20 cellular contexts compared by ENCODE assay signal in the genomic region with DNA sequence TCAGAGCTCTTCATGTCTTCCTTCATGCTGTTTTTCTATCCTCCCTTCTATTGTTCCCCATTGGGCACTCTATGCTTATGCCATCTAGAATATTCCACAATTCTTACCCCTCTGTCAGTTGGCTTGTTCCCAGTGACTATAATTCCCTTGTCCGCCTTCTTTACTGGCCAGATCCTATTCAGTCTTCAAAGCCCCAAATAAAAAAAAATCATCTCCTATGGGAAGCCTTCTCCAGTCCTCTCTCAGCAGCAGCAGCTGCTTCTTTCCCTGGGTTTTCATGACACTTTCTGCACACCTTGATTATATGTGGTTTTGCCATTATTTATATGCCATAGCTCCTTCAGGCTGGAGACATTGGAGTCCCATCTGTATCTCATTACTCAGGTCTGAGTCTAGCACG. TPM values are rescaled to one million over a fixed set of nuclear protein-coding genes. Genes with fewer than 3 reads are reported as not detected.
DNase-seq lines count a peak whose midpoint lies in the region; ATAC-seq and TF ChIP-seq lines count a peak whose summit lies in the region.
"Had no signal": no experiment of that assay in that cellular context is flagged by ENCODE, and none has a peak within 500 bp of the region (broad histone marks: within the 10 kb centered on the region; RNA-seq: fewer than 3 reads in every experiment).

No MANE protein-coding gene starts in this region.

- H2BK120ac ChIP-seq in IMR-90 (ENCODE audit: low read depth, low read length) = peak overlapping the region; percentile 55

- peak overlapping the region; percentile 92 for H3K4me3 Mint-ChIP-seq in activated CD4-positive, alpha-beta T cell treated with anti-CD3 and anti-CD28 coated beads, Interleukin-2, amount 10 ng/mL, durations not matched to agents 24 days and 14 days
- H3K4me3 Mint-ChIP-seq in activated naive CD8-positive, alpha-beta T cell = peak overlapping the region; percentile 86
- peak overlapping the region; percentile 84 to 97 (median 92) for H3K4me3 Mint-ChIP-seq in naive thymus-derived CD8-positive, alpha-beta T cell

- H3K4me3 ChIP-seq in IMR-90 (ENCODE audit: insufficient read depth, low read depth, low read length) (no peak overlapping the region), coronary artery (no peak overlapping the region), right cardiac atrium (ENCODE audit: low read length) (no peak overlapping the region)
- H3K4me3 ChIP-seq: skin epidermis, vagina had no signal

- intact Hi-C loops in activated CD4-positive, alpha-beta T cell treated with anti-CD3 and anti-CD28 coated beads, Interleukin-2, amount 10 ng/mL, durations not matched to agents 24 days and 14 days (cut with micrococcal nuclease) = no loop called here
- intact Hi-C loops in IMR-90 (cut with micrococcal nuclease) (loop anchor here (2.0 kb wide), 1 partner anchor 14 kb away; no protein-coding TSS in a partner anchor), right cardiac atrium (cut with DNase I) (no loop called here)

- TF ChIP-seq RAD21 in IMR-90 (IDR thresholded peaks at IDR 0.05; ENCODE audit: low read length) = no peak

- H3K56ac ChIP-seq in IMR-90 (ENCODE audit: extremely low read depth, insufficient read depth, low read length) = no peak overlapping the region

- no peak overlapping the region for H2AFZ ChIP-seq in IMR-90 (replicated peaks; ENCODE audit: low read length, poor library complexity)

- H3K27ac Mint-ChIP-seq in activated CD4-positive, alpha-beta T cell treated with anti-CD3 and anti-CD28 coated beads, Interleukin-2, amount 10 ng/mL, durations not matched to agents 24 days and 14 days = peak overlapping the region; percentile 54
- H3K27ac Mint-ChIP-seq in activated naive CD8-positive, alpha-beta T cell = peak overlapping the region; percentile 97
- peak overlapping the region; percentile 89 to 100 (median 99) for H3K27ac Mint-ChIP-seq in naive thymus-derived CD8-positive, alpha-beta T cell

- H2AK9ac ChIP-seq in IMR-90 (replicated peaks; ENCODE audit: low read depth, low read length, poor library complexity) = no peak overlapping the region

- CTCF ChIA-PET in IMR-90 (lab: Yijun Ruan, JAX) = no interaction called here

- H3K9ac ChIP-seq in IMR-90 (ENCODE audit: low read depth, low read length) = no peak overlapping the region

- H4K20me1 ChIP-seq in IMR-90 (ENCODE audit: insufficient read depth, low read length) = no peaks in the 10 kb centered on the region; the same call in 1 of the 2 replicates

- peak overlapping the region; percentile 75 for H2AK5ac ChIP-seq in IMR-90 (ENCODE audit: low read depth, low read length)

- no peak for TF ChIP-seq POLR2A in IMR-90 (IDR thresholded peaks at IDR 0.05; ENCODE audit: low read depth, low read length)

- no peaks in the 10 kb centered on the region for H3K36me3 ChIP-seq in IMR-90 (ENCODE audit: control insufficient read depth, insufficient read depth, low read length)
- H3K36me3 ChIP-seq: vagina had no signal

- peaks cover 13 to 31% of the 10 kb centered on the region in 2 experiments for H3K79me1 ChIP-seq in IMR-90 (ENCODE audit: low read depth in 1 of 2, low read length in 2 of 2)

- H3K4me1 Mint-ChIP-seq in activated CD4-positive, alpha-beta T cell treated with anti-CD3 and anti-CD28 coated beads, Interleukin-2, amount 10 ng/mL, durations not matched to agents 24 days and 14 days = peaks cover 67% of the 10 kb centered on the region
- H3K4me1 Mint-ChIP-seq in activated naive CD8-positive, alpha-beta T cell (ENCODE audit: low read depth) = peaks cover 77% of the 10 kb centered on the region
- peaks cover 41 to 89% (median 72%) of the 10 kb centered on the region in 4 donors for H3K4me1 Mint-ChIP-seq in naive thymus-derived CD8-positive, alpha-beta T cell

- peak overlapping the region; percentile 78 for H3K4ac ChIP-seq in IMR-90 (ENCODE audit: low read depth, low read length)

- no TSS peak for BruUV-seq in IMR-90 (replicated peaks; lab: Mats Ljungman, UMichigan)

- 0 out of 4 replicates have a peak overlapping the region, but pooled peaks of 1 of the 2 experiments have one; percentile 55 for H4K8ac ChIP-seq in IMR-90 (ENCODE audit: low read depth in 2 of 2, low read length in 2 of 2)

- H2BK5ac ChIP-seq in IMR-90 (ENCODE audit: low read depth, low read length, poor library complexity, severe bottlenecking) = no peak overlapping the region

- H3K9me3 Mint-ChIP-seq in activated CD4-positive, alpha-beta T cell treated with anti-CD3 and anti-CD28 coated beads, Interleukin-2, amount 10 ng/mL, durations not matched to agents 24 days and 14 days = no peaks in the 10 kb centered on the region
- H3K9me3 Mint-ChIP-seq in activated naive CD8-positive, alpha-beta T cell (ENCODE audit: low read depth) = no peaks in the 10 kb centered on the region
- H3K9me3 Mint-ChIP-seq in naive thymus-derived CD8-positive, alpha-beta T cell = peaks cover 0 to 18% (median 9%) of the 10 kb centered on the region in 9 donors

- POLR2A ChIA-PET in IMR-90 (lab: Charles Lee; ENCODE audit: unreplicated experiment) = no interaction called here
- POLR2A ChIA-PET in naive thymus-derived CD8-positive, alpha-beta T cell (lab: Charles Lee) = interaction anchor here (1.3 to 3.2 kb wide), 11 partner anchors 8 to 313 kb away, joined by 3 to 22 read pairs (median 16); a partner anchor contains a TSS

- TF ChIP-seq CTCF in IMR-90 (conservative IDR thresholded peaks at IDR 0.05; ENCODE audit: low read depth, low read length) (no peak), coronary artery (IDR thresholded peaks at IDR 0.05) (no peak), foreskin keratinocyte (conservative IDR thresholded peaks at IDR 0.05) (no peak)

- H3K27me3 ChIP-seq in IMR-90 (ENCODE audit: control insufficient read depth, insufficient read depth, low read length) (no peaks in the 10 kb centered on the region), foreskin keratinocyte (no peaks in the 10 kb centered on the region), right cardiac atrium (ENCODE audit: control insufficient read depth, insufficient read depth) (no peaks in the 10 kb centered on the region)
- H3K27me3 ChIP-seq: vagina had no signal

- peak overlapping the region; percentile 97 for H2BK15ac ChIP-seq in IMR-90 (ENCODE audit: low read depth, low read length)

- dilution Hi-C loops in IMR-90 (cut with HindIII; ENCODE audit: low sequenced_read_pairs, unreplicated experiment) = no loop called here

- H3K27ac ChIP-seq in IMR-90 (ENCODE audit: insufficient read depth, low read length) (no peak overlapping the region; the same call in 1 of the 2 replicates), coronary artery (no peak overlapping the region), foreskin keratinocyte (no peak overlapping the region), right cardiac atrium (ENCODE audit: low read length) (no peak overlapping the region)
- H3K27ac ChIP-seq: vagina had no signal

- no peak overlapping the region for H3K23ac ChIP-seq in IMR-90 (ENCODE audit: low read depth, low read length)

- in situ Hi-C loops in IMR-90 (cut with MboI; ENCODE audit: low sequenced_read_pairs) = no loop called here

- H3K18ac ChIP-seq in IMR-90 (ENCODE audit: low read depth, low read length) = peak overlapping the region; percentile 76; the same call in 1 of the 2 replicates

- no CpG with 5 or more reads among the region's 2 CpGs for whole genome bisulfite sequencing in IMR-90 (ENCODE audit: extremely low coverage in 2 of 2, insufficient read length in 1 of 2), 2 experiments
- WGBS in right cardiac atrium = 91% methylated on average over 2 of the region's 2 CpGs

- H3K36me3 Mint-ChIP-seq in activated CD4-positive, alpha-beta T cell treated with anti-CD3 and anti-CD28 coated beads, Interleukin-2, amount 10 ng/mL, durations not matched to agents 24 days and 14 days (ENCODE audit: low read depth) = peaks cover 29% of the 10 kb centered on the region
- H3K36me3 Mint-ChIP-seq in activated naive CD8-positive, alpha-beta T cell = peaks cover 17% of the 10 kb centered on the region
- peaks cover 0 to 20% (median 13%) of the 10 kb centered on the region in 3 donors for H3K36me3 Mint-ChIP-seq in naive thymus-derived CD8-positive, alpha-beta T cell

- H4K91ac ChIP-seq in IMR-90 (ENCODE audit: insufficient read depth, low read depth, low read length) = peak overlapping the region; percentile 76; the same call in 1 of the 2 replicates

- ATAC-seq in IMR-90 (ENCODE audit: low read depth) = no peak
- no peak for ATAC-seq in naive thymus-derived CD8-positive, alpha-beta T cell
- no peak for ATAC-seq in foreskin keratinocyte
- ATAC-seq in right cardiac atrium = no peak

- peaks cover 3% of the 10 kb centered on the region for H3K9me1 ChIP-seq in IMR-90 (ENCODE audit: insufficient read depth, low read length)

- H3K9me3 ChIP-seq in IMR-90 (ENCODE audit: control insufficient read depth, insufficient read depth, low read length) (no peaks in the 10 kb centered on the region), right cardiac atrium (ENCODE audit: control insufficient read depth, low read length) (no peaks in the 10 kb centered on the region)
- H3K9me3 ChIP-seq: vagina had no signal

- H3K4me2 ChIP-seq in IMR-90 (ENCODE audit: low read depth, low read length) = no peak overlapping the region

- no peak for DNase-seq in activated CD4-positive, alpha-beta T cell treated with anti-CD3 and anti-CD28 coated beads, Interleukin-2, amount 10 ng/mL, durations not matched to agents 24 days and 14 days
- DNase-seq in activated CD4-positive, alpha-beta T cell treated with anti-CD3 and anti-CD28 coated beads for 1 hour = no peak
- no peak for DNase-seq in IMR-90
- DNase-seq in naive thymus-derived CD8-positive, alpha-beta T cell = no peak
- no peak for DNase-seq in coronary artery (ENCODE audit: low spot score)
- DNase-seq in foreskin keratinocyte = no peak
- DNase-seq in right cardiac atrium = no peak
- DNase-seq: activated CD4-positive, CD25-positive, alpha-beta regulatory T cell; C1 segment of cervical spinal cord; DMS79; foreskin melanocyte; hypothalamus; mammary epithelial cell; NCI-H1436; SIG-M5; stimulated activated CD4-positive, alpha-beta T cell treated with anti-CD3 and anti-CD28 coated beads, Interleukin-2, amount 100 ng/mL, for 48 hours had no signal

- H4K5ac ChIP-seq in IMR-90 (ENCODE audit: low read depth, low read length) = peak overlapping the region; percentile 75; the same call in 1 of the 2 replicates

- H3K4me1 ChIP-seq in IMR-90 (ENCODE audit: control insufficient read depth, insufficient read depth, low read length) (peaks cover 16% of the 10 kb centered on the region), foreskin keratinocyte (peaks cover 25% of the 10 kb centered on the region), right cardiac atrium (ENCODE audit: control insufficient read depth, insufficient read depth, low read length) (peaks cover 2% of the 10 kb centered on the region)

- peak overlapping the region; percentile 74 for H2BK20ac ChIP-seq in IMR-90 (ENCODE audit: low read depth, low read length)

- no peaks in the 10 kb centered on the region for H3K27me3 Mint-ChIP-seq in activated CD4-positive, alpha-beta T cell treated with anti-CD3 and anti-CD28 coated beads, Interleukin-2, amount 10 ng/mL, durations not matched to agents 24 days and 14 days
- no peaks in the 10 kb centered on the region for H3K27me3 Mint-ChIP-seq in activated naive CD8-positive, alpha-beta T cell
- no peaks in the 10 kb centered on the region for H3K27me3 Mint-ChIP-seq in naive thymus-derived CD8-positive, alpha-beta T cell
- H3K27me3 Mint-ChIP-seq: progenitor cell of endocrine pancreas had no signal

- 0 out of 2 replicates have a peak overlapping the region, but pooled peaks have one; percentile 77 for H3K14ac ChIP-seq in IMR-90 (replicated peaks; ENCODE audit: low read depth, low read length)

RNA-seq across cellular contexts. Expression of a gene that starts 54.6 kb away (rescaled TPM):
- total RNA-seq in activated CD4-positive, alpha-beta T cell treated with anti-CD3 and anti-CD28 coated beads, Interleukin-2, amount 10 ng/mL, durations not matched to agents 24 days and 14 days = 188 and 193 TPM in 2 replicates
- total RNA-seq in IMR-90 (2012; rRNA removed) (29.9 and 42.5 TPM in 2 replicates), foreskin keratinocyte (17.1 and 19.4 TPM in 2 replicates), right cardiac atrium (1 to 10 TPM; 4.1 to 5.9 (median 4.5) TPM)
- polyA plus RNA-seq in IMR-90 (2012; rRNA removed) (16.2 and 20.3 TPM in 2 replicates), foreskin keratinocyte (7.6 and 8.2 TPM in 2 replicates), right cardiac atrium (2.7 TPM)
- polyA plus RNA-seq in IMR-90 (2012; cell fraction: cytosol; rRNA removed) = 2.1 and 6.1 TPM in 2 replicates
- 1.7 and 6.6 TPM in 2 replicates for polyA plus RNA-seq in IMR-90 (2012; cell fraction: nucleus; rRNA removed; ENCODE audit: low replicate concordance)
- total RNA-seq in naive thymus-derived CD8-positive, alpha-beta T cell = 100 to 1,000 TPM; 176 to 177 TPM
- polyA plus RNA-seq in naive thymus-derived CD8-positive, alpha-beta T cell = 100 to 1,000 TPM; 175 to 220 (median 188) TPM
